8 cellular contexts compared by ENCODE assay signal in the genomic region with DNA sequence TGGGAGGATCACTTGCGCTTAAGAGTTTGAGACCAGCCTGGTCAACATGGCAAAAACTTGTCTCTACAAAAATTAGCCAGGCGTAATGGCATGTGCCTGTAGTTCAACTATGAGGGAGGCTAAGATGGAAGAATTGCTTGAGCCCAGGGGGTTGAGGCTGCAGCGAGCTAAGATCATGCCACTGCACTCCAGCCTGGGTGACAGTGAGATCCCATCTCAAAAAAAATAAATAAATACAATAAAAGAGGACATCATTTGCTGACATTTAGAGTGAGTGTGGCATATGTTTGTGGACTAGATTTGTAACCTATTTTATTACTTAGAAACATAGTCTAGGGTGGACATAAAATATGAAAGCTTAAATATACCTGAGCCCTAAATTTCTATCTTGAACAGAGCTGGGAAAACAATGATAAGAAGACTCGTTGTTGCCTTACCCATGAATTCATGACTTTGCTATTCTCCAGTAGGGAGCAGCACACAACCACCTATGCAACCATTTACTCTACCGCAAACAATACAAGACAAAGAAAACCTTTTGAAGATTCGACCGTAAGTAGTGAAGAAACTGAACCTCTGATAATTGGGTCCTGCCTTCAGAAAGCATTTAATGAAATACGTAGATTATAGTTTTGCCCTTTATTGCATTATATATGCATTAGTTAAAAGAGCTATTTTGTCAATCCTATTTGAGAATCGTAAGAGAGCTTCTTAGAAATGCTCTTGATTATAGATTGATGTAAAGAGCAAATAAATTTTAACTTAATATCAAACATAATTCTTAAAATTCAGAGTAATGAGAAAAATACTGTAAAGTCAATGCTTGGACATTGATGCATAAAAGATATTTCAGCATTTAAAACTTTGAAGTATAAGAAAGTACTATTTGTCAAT.
DNase-seq lines count a peak whose midpoint lies in the region; ATAC-seq and TF ChIP-seq lines count a peak whose summit lies in the region.

No MANE protein-coding gene starts in this region.

- ATAC-seq in HG02852 (IDR thresholded peaks at IDR 0.05; ENCODE audit: unreplicated experiment) (no peak), GM19035 (IDR thresholded peaks at IDR 0.05; ENCODE audit: unreplicated experiment) (no peak)

- H3K4me1 ChIP-seq in breast epithelium: no peaks in the 10 kb centered on the region

- H3K36me3 ChIP-seq in breast epithelium: no peaks in the 10 kb centered on the region

- no peak for TF ChIP-seq POLR2A in breast epithelium (IDR thresholded peaks at IDR 0.05)

- no peaks in the 10 kb centered on the region for H3K9me3 ChIP-seq in breast epithelium

- intact Hi-C loops in breast epithelium (cut with DNase I; ENCODE audit: low total_unique reads): no loop called here

- TF ChIP-seq CTCF in HFF-Myc (IDR thresholded peaks at IDR 0.05; ENCODE audit: low read depth, low read length, missing control alignments): peak; percentile 56
- TF ChIP-seq CTCF in breast epithelium (IDR thresholded peaks at IDR 0.05): peak in 2 of 3 donors; percentile 50 to 77

- H3K4me3 ChIP-seq in HFF-Myc (replicated peaks; ENCODE audit: low read depth, low read length): no peak overlapping the region
- no peak overlapping the region for H3K4me3 ChIP-seq in breast epithelium

- DNase-seq in COLO668 (lab: John Stamatoyannopoulos, UW; ENCODE audit: unreplicated experiment) (peak; percentile 4), HFF-Myc (ENCODE audit: extremely low read depth, low read depth) (no peak), NCI-H460 (ENCODE audit: extremely low read depth, low read depth) (peak; percentile 72), breast epithelium (ENCODE audit: low spot score in 2 of 2) (no peak), kidney tubule cell (ENCODE audit: low spot score) (peak; percentile 70), GM19238 (ENCODE audit: insufficient read length, low spot score) (no peak)

- H3K27ac ChIP-seq in breast epithelium: no peak overlapping the region

- no peaks in the 10 kb centered on the region for H3K27me3 ChIP-seq in breast epithelium

Comparison
In these comparisons a context has a peak if more than half of its experiments do, and no peak if none do; other contexts are left out.
1. DNase-seq: peak in COLO668 (single experiment), NCI-H460 (single experiment) and kidney tubule cell (single experiment); none in HFF-Myc (single experiment), breast epithelium (0 of 2) and GM19238 (single experiment).